Comparison of ENCODE assay signal across 31 cellular contexts in genomic region chr18:69999671-70000070, GRCh38.
"Had no signal": no experiment of that assay in that cellular context is flagged by ENCODE, and none has a peak within 500 bp of the region (broad histone marks: within the 10 kb centered on the region; RNA-seq: fewer than 3 reads in every experiment).

No MANE protein-coding gene starts in this region.

- H3K36me3 ChIP-seq: neural progenitor cell, neutrophil, right atrium auricular region, right lobe of liver, thoracic aorta, uterus had no signal

- H3K9me3 ChIP-seq: lower lobe of right lung, neutrophil, right atrium auricular region, right lobe of liver, suprapubic skin, thoracic aorta, tibial artery, uterus had no signal

- FAIRE-seq: keratinocyte had no signal

- H3K4me3 ChIP-seq: lower lobe of right lung, neural progenitor cell, right atrium auricular region, right lobe of liver, smooth muscle cell, suprapubic skin, thoracic aorta, tibial artery, uterus had no signal

- H3K27ac ChIP-seq: lower lobe of right lung, neural progenitor cell, neutrophil, parathyroid adenoma, right lobe of liver, suprapubic skin, thoracic aorta, tibial artery, uterus had no signal

- H3K27me3 ChIP-seq: neural progenitor cell, neutrophil, right atrium auricular region, right lobe of liver, suprapubic skin, tibial artery, uterus had no signal

- H3K9me3 Mint-ChIP-seq: natural killer cell, nephron progenitor cell, neural progenitor cell, type B pancreatic cell had no signal

- ATAC-seq: left cardiac atrium, left lobe of liver, lower lobe of right lung, natural killer cell, right lobe of liver had no signal

- DNase-seq: hippocampal formation; kidney glomerular epithelial cell; left cardiac atrium; lower lobe of right lung; mammary epithelial cell; mesendoderm; naive B cell; natural killer cell; nephron progenitor cell; occipital lobe; right lobe of liver; stimulated activated CD4-positive, alpha-beta T cell treated with anti-CD3 and anti-CD28 coated beads, Interleukin-12 subunit alpha, Interleukin-12 subunit beta, amount 100 ng/mL, for 4 hours; stimulated activated CD4-positive, alpha-beta T cell treated with anti-CD3 and anti-CD28 coated beads, Interleukin-15, amount 100 ng/mL, for 24 hours; stimulated activated CD4-positive, alpha-beta T cell treated with anti-CD3 and anti-CD28 coated beads, Interleukin-2, amount 100 ng/mL, for 24 hours; stimulated activated CD4-positive, alpha-beta T cell treated with anti-CD3 and anti-CD28 coated beads, Interleukin-4, amount 100 ng/mL, for 1 hour; stimulated activated naive CD4-positive, alpha-beta T cell; tibial artery; uterus had no signal

- H3K4me1 ChIP-seq: neural progenitor cell, parathyroid adenoma, suprapubic skin, uterus had no signal

- H3K27me3 Mint-ChIP-seq: naive B cell; progenitor cell of endocrine pancreas; stimulated activated naive CD8-positive, alpha-beta T cell treated with anti-CD3 and anti-CD28 coated beads, Interleukin-15, Interleukin-2, amounts not matched to agents 100 ng/mL and 50 ng/mL, for 24 hours; type B pancreatic cell had no signal

- H3K4me1 Mint-ChIP-seq: naive B cell had no signal

- H3K4me3 Mint-ChIP-seq: mesothelial cell of epicardium; naive B cell; natural killer cell; nephron progenitor cell; neural progenitor cell; stimulated activated naive CD8-positive, alpha-beta T cell treated with anti-CD3 and anti-CD28 coated beads, Interleukin-15, Interleukin-2, amounts not matched to agents 100 ng/mL and 50 ng/mL, for 24 hours; type B pancreatic cell had no signal

- H3K27ac Mint-ChIP-seq: mesothelial cell of epicardium; naive B cell; natural killer cell; nephron progenitor cell; neural progenitor cell; progenitor cell of endocrine pancreas; stimulated activated naive CD8-positive, alpha-beta T cell treated with anti-CD3 and anti-CD28 coated beads, Interleukin-15, Interleukin-2, amounts not matched to agents 100 ng/mL and 50 ng/mL, for 24 hours; type B pancreatic cell had no signal
